8 cellular contexts compared by ENCODE assay signal in the genomic region with DNA sequence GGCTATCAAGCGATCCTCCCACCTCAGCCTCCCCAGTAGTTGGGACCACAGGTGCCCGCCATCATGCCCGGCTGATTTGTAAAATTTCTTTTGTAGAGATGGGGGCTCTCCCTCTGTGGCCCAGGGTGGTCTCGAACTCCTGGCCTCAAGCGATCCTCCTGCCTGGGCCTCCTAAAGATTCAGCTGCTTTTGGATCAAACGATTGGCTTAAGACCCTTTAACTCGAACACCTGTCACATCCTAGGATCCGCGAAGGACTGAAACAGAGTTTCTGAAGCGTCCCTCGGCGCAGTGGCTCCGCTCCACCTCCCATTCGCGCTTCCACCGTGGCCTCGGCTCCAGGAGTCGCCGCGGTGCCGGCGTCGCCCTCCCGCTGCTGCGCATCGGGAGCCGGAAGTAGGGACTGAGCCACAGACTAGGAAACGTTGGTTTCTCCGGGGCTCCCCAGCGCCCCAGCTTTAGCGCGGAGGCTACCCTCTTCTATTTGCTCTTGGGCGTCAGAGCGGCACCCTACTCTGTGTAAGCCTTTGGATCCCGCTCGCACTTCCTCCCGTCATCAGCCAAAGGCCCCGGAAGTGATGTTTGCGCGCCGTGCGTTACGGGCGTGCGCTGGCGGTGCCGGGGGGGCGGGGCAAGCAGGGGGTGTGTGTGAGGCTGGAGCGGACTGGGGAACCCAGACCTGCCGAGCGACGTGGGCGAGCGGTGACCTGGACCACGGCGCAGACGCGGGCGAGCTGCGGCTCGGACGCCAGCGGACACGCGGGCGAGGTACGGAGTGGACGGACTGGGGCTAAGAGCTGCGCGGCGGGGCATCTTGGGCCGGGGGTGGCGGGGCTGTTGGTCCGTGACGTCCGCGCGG. TPM values are rescaled to one million over a fixed set of nuclear protein-coding genes. Genes with fewer than 3 reads are reported as not detected.
DNase-seq lines count a peak whose midpoint lies in the region; ATAC-seq, FAIRE-seq and TF ChIP-seq lines count a peak whose summit lies in the region.

No MANE protein-coding gene starts in this region.

- H3K9ac ChIP-seq in astrocyte (ENCODE audit: low read length) = peak overlapping the region; percentile 95

- H3K27me3 ChIP-seq in astrocyte (ENCODE audit: insufficient read depth, low read length) (no peaks in the 10 kb centered on the region), hepatocyte (no peaks in the 10 kb centered on the region)

- DNase-seq in NCI-H187 treated with DMSO at 0.1 percent for 48 hours (lab: John Stamatoyannopoulos, UW) (peak; percentile 60), astrocyte (ENCODE audit: low read depth) (peak; percentile 90), hepatocyte (ENCODE audit: low spot score) (peak; percentile 96), renal cortical epithelial cell (ENCODE audit: low read depth) (peak; percentile 76), cortex of kidney (lab: John Stamatoyannopoulos, UW) (no peak)
- DNase-seq in T-helper 2 cell treated with Interferon-gamma antibody and Interleukin-4, amounts not matched to agents 5 μg/mL and 100 μg/mL, for 36 hours (ENCODE audit: low spot score) = peak; percentile 94

- H2AFZ ChIP-seq in astrocyte (ENCODE audit: low read depth, low read length) (peak overlapping the region; percentile 94), hepatocyte (peak overlapping the region; percentile 43)

- H3K36me3 Mint-ChIP-seq in T-helper 2 cell treated with Interferon-gamma antibody and Interleukin-4, amounts not matched to agents 5 μg/mL and 100 μg/mL, for 36 hours (ENCODE audit: low read depth) = no peaks in the 10 kb centered on the region
- H3K36me3 Mint-ChIP-seq in astrocyte (ENCODE audit: low read depth, unreplicated experiment) = peaks cover 6% of the 10 kb centered on the region

- no peaks in the 10 kb centered on the region for H3K27me3 Mint-ChIP-seq in T-helper 2 cell treated with Interferon-gamma antibody and Interleukin-4, amounts not matched to agents 5 μg/mL and 100 μg/mL, for 36 hours (ENCODE audit: low read depth)
- no peaks in the 10 kb centered on the region for H3K27me3 Mint-ChIP-seq in astrocyte (ENCODE audit: low read depth, unreplicated experiment)

- H4K20me1 ChIP-seq in astrocyte (ENCODE audit: insufficient read depth, low read length) (peaks cover 24% of the 10 kb centered on the region), hepatocyte (ENCODE audit: insufficient read depth, poor library complexity, severe bottlenecking) (peaks cover 2% of the 10 kb centered on the region)

- TF ChIP-seq CTCF in astrocyte (IDR thresholded peaks at IDR 0.05; ENCODE audit: insufficient read depth, low read depth, low read length) (no peak), hepatocyte (IDR thresholded peaks at IDR 0.05; ENCODE audit: poor library complexity) (no peak)

- peak; percentile 95 for TF ChIP-seq POLR2A in GM18505 (IDR thresholded peaks at IDR 0.05; ENCODE audit: borderline replicate concordance, extremely low read depth, insufficient read depth, insufficient read length)

- 6% methylated on average over 70 of the region's 78 CpGs for WGBS in hepatocyte (ENCODE audit: low lambda C conversion rate, missing lambda C conversion rate)

- peaks cover 13% of the 10 kb centered on the region for H3K4me1 Mint-ChIP-seq in T-helper 2 cell treated with Interferon-gamma antibody and Interleukin-4, amounts not matched to agents 5 μg/mL and 100 μg/mL, for 36 hours (ENCODE audit: low read depth)
- peaks cover 17% of the 10 kb centered on the region for H3K4me1 Mint-ChIP-seq in astrocyte (ENCODE audit: low read depth, unreplicated experiment)

- H3K4me3 Mint-ChIP-seq in T-helper 2 cell treated with Interferon-gamma antibody and Interleukin-4, amounts not matched to agents 5 μg/mL and 100 μg/mL, for 36 hours = peak overlapping the region; percentile 90
- peak overlapping the region; percentile 91 for H3K4me3 Mint-ChIP-seq in astrocyte (ENCODE audit: unreplicated experiment)

- H3K4me2 ChIP-seq in astrocyte (ENCODE audit: low read length) (peak overlapping the region; percentile 89), hepatocyte (peak overlapping the region; percentile 86)

- H3K9me3 ChIP-seq in astrocyte (ENCODE audit: insufficient read depth, low read depth, low read length) (no peaks in the 10 kb centered on the region), hepatocyte (ENCODE audit: low read depth) (no peaks in the 10 kb centered on the region)

- H3K4me1 ChIP-seq in astrocyte (ENCODE audit: insufficient read depth, low read length) (peaks cover 6% of the 10 kb centered on the region), hepatocyte (ENCODE audit: insufficient read depth) (peaks cover 15% of the 10 kb centered on the region)

- peak overlapping the region; percentile 76 for H3K4me3 ChIP-seq in astrocyte (ENCODE audit: insufficient read depth, low read depth, low read length)
- H3K4me3 ChIP-seq in hepatocyte = peak overlapping the region; percentile 70

- H3K9me2 ChIP-seq in hepatocyte (replicated peaks; ENCODE audit: insufficient read depth) = no peaks in the 10 kb centered on the region

- H3K9me3 Mint-ChIP-seq in T-helper 2 cell treated with Interferon-gamma antibody and Interleukin-4, amounts not matched to agents 5 μg/mL and 100 μg/mL, for 36 hours = no peaks in the 10 kb centered on the region
- H3K9me3 Mint-ChIP-seq in astrocyte (ENCODE audit: unreplicated experiment) = peaks cover 2% of the 10 kb centered on the region

- H3K27ac Mint-ChIP-seq in T-helper 2 cell treated with Interferon-gamma antibody and Interleukin-4, amounts not matched to agents 5 μg/mL and 100 μg/mL, for 36 hours = peak overlapping the region; percentile 94
- peak overlapping the region; percentile 92 for H3K27ac Mint-ChIP-seq in astrocyte (ENCODE audit: unreplicated experiment)

- peaks cover 67% of the 10 kb centered on the region for H3K79me2 ChIP-seq in astrocyte (ENCODE audit: insufficient read depth, low read length)
- peaks cover 68% of the 10 kb centered on the region for H3K79me2 ChIP-seq in hepatocyte

- no peak for FAIRE-seq in astrocyte (lab: Jason Lieb, UNC)

- peak overlapping the region; percentile 95 for H3K27ac ChIP-seq in astrocyte (ENCODE audit: low read depth, low read length)
- peak overlapping the region; percentile 99 for H3K27ac ChIP-seq in hepatocyte

- H3K36me3 ChIP-seq in astrocyte (ENCODE audit: insufficient read depth, low read length) (no peaks in the 10 kb centered on the region), hepatocyte (replicated peaks; ENCODE audit: insufficient read depth, low read depth) (no peaks in the 10 kb centered on the region)

- ATAC-seq in GM18505 (IDR thresholded peaks at IDR 0.05; ENCODE audit: unreplicated experiment) = peak; percentile 90
- ATAC-seq in HG02970 (IDR thresholded peaks at IDR 0.05; ENCODE audit: low FRiP score, unreplicated experiment) = peak; percentile 81

RNA-seq across cellular contexts. Expression of gene KCTD7, which starts 53.0 kb away (rescaled TPM):
- total RNA-seq in astrocyte = 11.6 and 12.8 TPM in 2 replicates
- 9.4 and 15.9 TPM in 2 replicates for total RNA-seq in hepatocyte
- polyA plus RNA-seq in hepatocyte = 6.9 and 7.2 TPM in 2 replicates
- 4.0 and 8.4 TPM in 2 replicates for total RNA-seq in renal cortical epithelial cell

RNA-seq across cellular contexts. Expression of gene RABGEF1, which starts 58.8 kb away (rescaled TPM):
- total RNA-seq in astrocyte (31.4 and 33.2 TPM in 2 replicates), hepatocyte (27.5 and 28.1 TPM in 2 replicates), renal cortical epithelial cell (52.4 and 72.2 TPM in 2 replicates)
- polyA plus RNA-seq in hepatocyte = 16.3 and 20.6 TPM in 2 replicates
